Comparison of ENCODE assay signal across 8 cellular contexts in the genomic region with DNA sequence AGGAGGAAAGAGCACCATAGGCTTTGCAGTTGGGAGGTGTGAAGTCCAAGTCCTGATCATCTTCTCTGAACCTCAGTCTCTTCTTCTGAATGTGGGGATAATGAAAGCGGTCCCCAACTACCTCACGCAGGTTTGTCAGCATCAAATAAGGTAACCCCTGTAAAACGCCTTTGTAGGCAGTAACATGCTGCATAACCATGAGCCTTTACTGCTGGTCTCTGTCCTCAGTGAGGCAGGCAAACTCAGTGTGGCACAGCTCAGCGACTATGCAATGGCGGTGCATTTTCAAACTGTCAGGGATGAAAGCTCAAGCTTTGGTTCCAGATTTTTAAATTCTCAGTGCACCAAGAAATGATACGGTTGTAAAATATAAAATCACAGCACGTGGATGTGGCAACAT. TPM values are rescaled to one million over a fixed set of nuclear protein-coding genes. Genes with fewer than 3 reads are reported as not detected.
DNase-seq lines count a peak whose midpoint lies in the region; ATAC-seq, FAIRE-seq and TF ChIP-seq lines count a peak whose summit lies in the region.

No MANE protein-coding gene starts in this region.

- H3K36me3 ChIP-seq in heart right ventricle (peaks cover 0 to 39% (median 13%) of the 10 kb centered on the region in 9 donors), muscle layer of colon (ENCODE audit: insufficient read depth, low read length) (peaks cover 42% of the 10 kb centered on the region), upper lobe of right lung (peaks cover 13% of the 10 kb centered on the region), kidney (ENCODE audit: control insufficient read depth in 1 of 2, insufficient read depth in 2 of 2, low read length in 2 of 2) (peaks cover 9 to 18% of the 10 kb centered on the region in 2 donors)

- no peaks in the 10 kb centered on the region for H3K27me3 Mint-ChIP-seq in activated naive CD8-positive, alpha-beta T cell treated with anti-CD3 and anti-CD28 coated beads, Interleukin-2, amount 10 ng/mL, durations not matched to agents 7 days and 5 days

- DNase-seq in heart right ventricle (no peak), left ventricle myocardium superior (no peak), upper lobe of right lung (no peak), left colon (no peak), kidney (no peak)
- DNase-seq in activated naive CD8-positive, alpha-beta T cell treated with anti-CD3 and anti-CD28 coated beads, Interleukin-2, amount 10 ng/mL, durations not matched to agents 7 days and 5 days, result no peak
- DNase-seq in stimulated activated naive CD4-positive, alpha-beta T cell (lab: John Stamatoyannopoulos, UW), result no peak

- H3K9ac ChIP-seq in muscle layer of colon (ENCODE audit: low read length) (no peak overlapping the region), kidney (ENCODE audit: low read length in 2 of 2) (no peak overlapping the region)

- ATAC-seq in heart right ventricle (no peak), left ventricle myocardium superior (no peak), upper lobe of right lung (no peak), left colon (no peak)
- ATAC-seq in activated naive CD8-positive, alpha-beta T cell treated with anti-CD3 and anti-CD28 coated beads, Interleukin-2, amount 10 ng/mL, durations not matched to agents 7 days and 5 days (ENCODE audit: low read depth), result no peak

- peak overlapping the region; percentile 77 for H3K4me3 Mint-ChIP-seq in activated naive CD8-positive, alpha-beta T cell treated with anti-CD3 and anti-CD28 coated beads, Interleukin-2, amount 10 ng/mL, durations not matched to agents 7 days and 5 days

- WGBS in heart right ventricle, 2 donors, result 90 to 96% methylated on average over 7 of the region's 7 CpGs

- peaks cover 31 to 58% (median 54%) of the 10 kb centered on the region in 9 donors for H3K4me1 ChIP-seq in heart right ventricle
- H3K4me1 ChIP-seq in muscle layer of colon (ENCODE audit: insufficient read depth, low read length), result peaks cover 36% of the 10 kb centered on the region
- H3K4me1 ChIP-seq in upper lobe of right lung, result peaks cover 34% of the 10 kb centered on the region
- peaks cover 12 to 30% of the 10 kb centered on the region in 2 donors for H3K4me1 ChIP-seq in kidney (ENCODE audit: control insufficient read depth in 1 of 2, insufficient read depth in 1 of 2, low read depth in 1 of 2, low read length in 2 of 2)

- H3K9me3 Mint-ChIP-seq in activated naive CD8-positive, alpha-beta T cell treated with anti-CD3 and anti-CD28 coated beads, Interleukin-2, amount 10 ng/mL, durations not matched to agents 7 days and 5 days, result no peaks in the 10 kb centered on the region

- H3K27ac Mint-ChIP-seq in activated naive CD8-positive, alpha-beta T cell treated with anti-CD3 and anti-CD28 coated beads, Interleukin-2, amount 10 ng/mL, durations not matched to agents 7 days and 5 days, result peak overlapping the region; percentile 93

- H3K4me3 ChIP-seq in heart right ventricle (peak overlapping the region in 4 of 10 donors; percentile 39 to 42 (median 40)), muscle layer of colon (ENCODE audit: low read depth in 1 of 2, low read length in 2 of 2) (peak overlapping the region in 1 of 2 donors; percentile 4), upper lobe of right lung (no peak overlapping the region), kidney (ENCODE audit: low read length in 2 of 2) (no peak overlapping the region)

- H3K27me3 ChIP-seq in heart right ventricle (no peaks in the 10 kb centered on the region), muscle layer of colon (ENCODE audit: control insufficient read depth in 1 of 2, insufficient read depth in 2 of 2, low read length in 2 of 2) (no peaks in the 10 kb centered on the region), upper lobe of right lung (no peaks in the 10 kb centered on the region)

- TF ChIP-seq CTCF in heart right ventricle (IDR thresholded peaks at IDR 0.05) (no peak), upper lobe of right lung (IDR thresholded peaks at IDR 0.05) (no peak), kidney (IDR thresholded peaks at IDR 0.05; ENCODE audit: borderline replicate concordance, extremely low read depth, insufficient read depth) (no peak)

- intact Hi-C loops in heart right ventricle (cut with DNase I) (loop anchor here in 1 of 10 donors (2.0 kb wide), 1 partner anchor 17 kb away; no protein-coding TSS in a partner anchor), left ventricle myocardium superior (cut with micrococcal nuclease) (no loop called here), upper lobe of right lung (cut with DNase I) (no loop called here), left colon (cut with DNase I, micrococcal nuclease) (no loop called here), kidney (cut with DNase I) (no loop called here)

- H3K27ac ChIP-seq in heart right ventricle (peak overlapping the region; percentile 94 to 98 (median 96)), muscle layer of colon (ENCODE audit: low read depth, low read length) (peak overlapping the region; percentile 77), upper lobe of right lung (peak overlapping the region; percentile 84), kidney (ENCODE audit: low read depth in 2 of 2, low read length in 2 of 2) (peak overlapping the region in 1 of 2 donors; percentile 90)

- FAIRE-seq in kidney (lab: Jason Lieb, UNC), result no peak

- POLR2A ChIA-PET in activated naive CD8-positive, alpha-beta T cell treated with anti-CD3 and anti-CD28 coated beads, Interleukin-2, amount 10 ng/mL, durations not matched to agents 7 days and 5 days (lab: Charles Lee), result interaction anchor here (0.6 to 6.9 kb wide), 10 partner anchors 10 to 67 kb away, joined by 3 to 107 read pairs (median 14); no protein-coding TSS in a partner anchor

- H3K9me3 ChIP-seq in heart right ventricle (no peaks in the 10 kb centered on the region), muscle layer of colon (ENCODE audit: low read length) (no peaks in the 10 kb centered on the region), upper lobe of right lung (no peaks in the 10 kb centered on the region), kidney (ENCODE audit: control insufficient read depth in 1 of 2, low read length in 2 of 2) (no peaks in the 10 kb centered on the region)

- H3K4me1 Mint-ChIP-seq in activated naive CD8-positive, alpha-beta T cell treated with anti-CD3 and anti-CD28 coated beads, Interleukin-2, amount 10 ng/mL, durations not matched to agents 7 days and 5 days, result peaks cover 45% of the 10 kb centered on the region

- peaks cover 13% of the 10 kb centered on the region for H3K36me3 Mint-ChIP-seq in activated naive CD8-positive, alpha-beta T cell treated with anti-CD3 and anti-CD28 coated beads, Interleukin-2, amount 10 ng/mL, durations not matched to agents 7 days and 5 days

RNA-seq across cellular contexts. Expression of a gene that starts 46.1 kb away (rescaled TPM):
- total RNA-seq in heart right ventricle (10 to 100 TPM; 14.8 to 23.7 (median 19.4) TPM), left ventricle myocardium superior (21.1 TPM), upper lobe of right lung (31.3 TPM), left colon (10 to 100 TPM; 27.3 to 27.8 TPM), kidney (31.4 TPM)
- polyA plus RNA-seq in heart right ventricle (10 to 100 TPM in 1 of 2 donors, 1 to 10 TPM in 1; 4.7 to 10.3 TPM), kidney (ENCODE audit: insufficient read depth, low read depth, low replicate concordance) (6.5 TPM)
- 10 to 100 TPM; 76.7 to 84.7 TPM for total RNA-seq in activated naive CD8-positive, alpha-beta T cell treated with anti-CD3 and anti-CD28 coated beads, Interleukin-2, amount 10 ng/mL, durations not matched to agents 7 days and 5 days
